ENCODE assay signal across 18 cellular contexts in genomic region chr3:128006471-128007424, GRCh38. TPM values are rescaled to one million over a fixed set of nuclear protein-coding genes. Genes with fewer than 3 reads are reported as not detected.
A peak's percentile ranks its signal among the peaks of the same experiment; 100 is the strongest.
DNase-seq lines count a peak whose midpoint lies in the region; ATAC-seq and TF ChIP-seq lines count a peak whose summit lies in the region.
"Had no signal": no experiment of that assay in that cellular context is flagged by ENCODE, and none has a peak within 500 bp of the region (broad histone marks: within the 10 kb centered on the region; RNA-seq: fewer than 3 reads in every experiment).

No MANE protein-coding gene starts in this region.

- H3K79me2 ChIP-seq in neural progenitor cell (ENCODE audit: low read depth), result no peaks in the 10 kb centered on the region
- H3K79me2 ChIP-seq: parathyroid adenoma had no signal

- POLR2A ChIA-PET in GM10248 (lab: Yijun Ruan, JAX), result no interaction called here

- peak; percentile 63 for DNase-seq in ELF-1 (ENCODE audit: low read depth, low spot score)
- DNase-seq in endodermal cell, result peak; percentile 81
- DNase-seq in neural progenitor cell (ENCODE audit: low spot score), result peak; percentile 12
- DNase-seq in activated T-helper 1 cell treated with anti-CD3 and anti-CD28 coated beads, Interleukin-12 subunit alpha, Interleukin-12 subunit beta, Interleukin-2, Interleukin-4 antibody, amounts not matched to agents 30 ng/mL and 10 ng/mL and 1 ng/mL, durations not matched to agents 14 hours and 24 hours and 36 hours (ENCODE audit: low spot score), result no peak
- no peak for DNase-seq in GM10248 (ENCODE audit: extremely low spot score)
- DNase-seq in DMS53 treated with DMSO at 0.1 percent for 48 hours (lab: John Stamatoyannopoulos, UW; ENCODE audit: unreplicated experiment), result no peak
- DNase-seq: activated B cell treated with CpG ODN at 0.5 μM for 24 hours; activated naive CD8-positive, alpha-beta T cell treated with anti-CD3 and anti-CD28 coated beads, Interleukin-2, amount 10 ng/mL, durations not matched to agents 7 days and 5 days; Calu3; hippocampal formation; NCI-H1417 treated with DMSO at 0.1 percent for 48 hours had no signal

- H3K27ac Mint-ChIP-seq in endodermal cell, result no peak overlapping the region
- no peak overlapping the region for H3K27ac Mint-ChIP-seq in neural progenitor cell
- H3K27ac Mint-ChIP-seq in activated T-helper 1 cell treated with anti-CD3 and anti-CD28 coated beads, Interleukin-12 subunit alpha, Interleukin-12 subunit beta, Interleukin-2, Interleukin-4 antibody, amounts not matched to agents 30 ng/mL and 10 ng/mL and 1 ng/mL, durations not matched to agents 14 hours and 24 hours and 36 hours, result no peak overlapping the region
- H3K27ac Mint-ChIP-seq: activated B cell treated with CpG ODN at 0.5 μM for 24 hours; activated naive CD8-positive, alpha-beta T cell treated with anti-CD3 and anti-CD28 coated beads, Interleukin-2, amount 10 ng/mL, durations not matched to agents 7 days and 5 days; B cell; T-helper 1 cell treated with Interleukin-12 subunit alpha and Interleukin-12 subunit beta and Interleukin-4 antibody, amounts not matched to agents 30 μg/mL and 1 μg/mL, for 36 hours had no signal

- H3K27me3 Mint-ChIP-seq in endodermal cell (ENCODE audit: insufficient read depth), result no peaks in the 10 kb centered on the region
- H3K27me3 Mint-ChIP-seq in neural progenitor cell (ENCODE audit: insufficient read depth, low read depth), result peaks cover 14% of the 10 kb centered on the region
- H3K27me3 Mint-ChIP-seq in activated T-helper 1 cell treated with anti-CD3 and anti-CD28 coated beads, Interleukin-12 subunit alpha, Interleukin-12 subunit beta, Interleukin-2, Interleukin-4 antibody, amounts not matched to agents 30 ng/mL and 10 ng/mL and 1 ng/mL, durations not matched to agents 14 hours and 24 hours and 36 hours (ENCODE audit: insufficient read depth), result peaks cover 5% of the 10 kb centered on the region

- WGBS in HUES64, result 51% methylated on average over 29 of the region's 32 CpGs
- 77 to 82% methylated on average over 16 to 30 of the region's 32 CpGs for WGBS in endodermal cell (ENCODE audit: insufficient coverage in 1 of 2, insufficient read length in 1 of 2), 2 experiments

- ATAC-seq in HG02852 (IDR thresholded peaks at IDR 0.05; ENCODE audit: unreplicated experiment), result no peak
- ATAC-seq: left lobe of liver had no signal

- H3K9me3 ChIP-seq in HUES64 (ENCODE audit: insufficient read depth, low read depth, low read length), result no peaks in the 10 kb centered on the region
- no peaks in the 10 kb centered on the region for H3K9me3 ChIP-seq in endodermal cell (ENCODE audit: control insufficient read depth, low read length)
- no peaks in the 10 kb centered on the region for H3K9me3 ChIP-seq in neural progenitor cell (ENCODE audit: low read depth)

- no peaks in the 10 kb centered on the region for H3K36me3 ChIP-seq in HUES64 (ENCODE audit: insufficient read depth, low read length)
- no peaks in the 10 kb centered on the region for H3K36me3 ChIP-seq in endodermal cell (ENCODE audit: control insufficient read depth, insufficient read depth, low read length)
- no peaks in the 10 kb centered on the region for H3K36me3 ChIP-seq in neural progenitor cell
- H3K36me3 ChIP-seq: cardiac muscle cell had no signal

- H3K9me3 Mint-ChIP-seq in endodermal cell (no peaks in the 10 kb centered on the region), neural progenitor cell (no peaks in the 10 kb centered on the region)
- no peaks in the 10 kb centered on the region for H3K9me3 Mint-ChIP-seq in activated T-helper 1 cell treated with anti-CD3 and anti-CD28 coated beads, Interleukin-12 subunit alpha, Interleukin-12 subunit beta, Interleukin-2, Interleukin-4 antibody, amounts not matched to agents 30 ng/mL and 10 ng/mL and 1 ng/mL, durations not matched to agents 14 hours and 24 hours and 36 hours
- H3K9me3 Mint-ChIP-seq: activated B cell treated with CpG ODN at 0.5 μM for 24 hours; activated naive CD8-positive, alpha-beta T cell treated with anti-CD3 and anti-CD28 coated beads, Interleukin-2, amount 10 ng/mL, durations not matched to agents 7 days and 5 days; T-helper 1 cell treated with Interleukin-12 subunit alpha and Interleukin-12 subunit beta and Interleukin-4 antibody, amounts not matched to agents 30 μg/mL and 1 μg/mL, for 36 hours had no signal

- peaks cover 4% of the 10 kb centered on the region for H3K4me1 Mint-ChIP-seq in endodermal cell
- H3K4me1 Mint-ChIP-seq in neural progenitor cell, result peaks cover 15% of the 10 kb centered on the region
- peaks cover 6% of the 10 kb centered on the region for H3K4me1 Mint-ChIP-seq in activated T-helper 1 cell treated with anti-CD3 and anti-CD28 coated beads, Interleukin-12 subunit alpha, Interleukin-12 subunit beta, Interleukin-2, Interleukin-4 antibody, amounts not matched to agents 30 ng/mL and 10 ng/mL and 1 ng/mL, durations not matched to agents 14 hours and 24 hours and 36 hours (ENCODE audit: low read depth)
- H3K4me1 Mint-ChIP-seq: B cell had no signal

- CTCF ChIA-PET in GM10248 (lab: Yijun Ruan, JAX), result interaction anchor here (0.6 to 1.3 kb wide), 2 partner anchors 9 to 121 kb away, joined by 3 read pairs; no protein-coding TSS in a partner anchor

- H3K4me1 ChIP-seq in HUES64 (ENCODE audit: insufficient read depth, low read length) (peaks cover 9% of the 10 kb centered on the region; the same call in 1 of the 2 replicates), endodermal cell (ENCODE audit: control insufficient read depth, insufficient read depth, low read length) (no peaks in the 10 kb centered on the region), neural progenitor cell (peaks cover 22% of the 10 kb centered on the region)

- no peaks in the 10 kb centered on the region for H3K36me3 Mint-ChIP-seq in endodermal cell (ENCODE audit: low read depth)
- H3K36me3 Mint-ChIP-seq in neural progenitor cell, result no peaks in the 10 kb centered on the region
- no peaks in the 10 kb centered on the region for H3K36me3 Mint-ChIP-seq in activated T-helper 1 cell treated with anti-CD3 and anti-CD28 coated beads, Interleukin-12 subunit alpha, Interleukin-12 subunit beta, Interleukin-2, Interleukin-4 antibody, amounts not matched to agents 30 ng/mL and 10 ng/mL and 1 ng/mL, durations not matched to agents 14 hours and 24 hours and 36 hours (ENCODE audit: low read depth)
- H3K36me3 Mint-ChIP-seq: activated naive CD8-positive, alpha-beta T cell treated with anti-CD3 and anti-CD28 coated beads, Interleukin-2, amount 10 ng/mL, durations not matched to agents 7 days and 5 days had no signal

- TF ChIP-seq CTCF in endodermal cell (conservative IDR thresholded peaks at IDR 0.05) (no peak), neural progenitor cell (IDR thresholded peaks at IDR 0.05) (no peak), GM10248 (IDR thresholded peaks at IDR 0.05; ENCODE audit: control extremely low read depth, extremely low read depth, low read depth, missing control alignments) (no peak)

- H4K20me1 ChIP-seq in neural progenitor cell (ENCODE audit: low read depth), result no peaks in the 10 kb centered on the region

- H3K4me2 ChIP-seq in neural progenitor cell, result peak overlapping the region; percentile 43

- H3K9ac ChIP-seq in HUES64 (ENCODE audit: low read depth, low read length) (0 out of 2 replicates have a peak overlapping the region, but pooled peaks have one; percentile 43), endodermal cell (ENCODE audit: extremely low read depth, low read length, poor library complexity, severe bottlenecking) (no peak overlapping the region), neural progenitor cell (no peak overlapping the region)
- H3K9ac ChIP-seq: parathyroid adenoma had no signal

- H3K27ac ChIP-seq in HUES64 (ENCODE audit: low read depth, low read length) (no peak overlapping the region), endodermal cell (ENCODE audit: low read depth, low read length) (no peak overlapping the region), neural progenitor cell (no peak overlapping the region)
- H3K27ac ChIP-seq: cardiac muscle cell, parathyroid adenoma had no signal

- H2AFZ ChIP-seq in neural progenitor cell (replicated peaks), result peak overlapping the region; percentile 66
- H2AFZ ChIP-seq: parathyroid adenoma had no signal

- H3F3A ChIP-seq in neural progenitor cell (ENCODE audit: low read depth), result peaks cover 9% of the 10 kb centered on the region

- intact Hi-C loops in activated T-helper 1 cell treated with anti-CD3 and anti-CD28 coated beads, Interleukin-12 subunit alpha, Interleukin-12 subunit beta, Interleukin-2, Interleukin-4 antibody, amounts not matched to agents 30 ng/mL and 10 ng/mL and 1 ng/mL, durations not matched to agents 14 hours and 24 hours and 36 hours (cut with micrococcal nuclease), result no loop called here

- H3K4me3 ChIP-seq in HUES64 (ENCODE audit: low read length) (peak overlapping the region; percentile 29), endodermal cell (ENCODE audit: low read length) (no peak overlapping the region), neural progenitor cell (no peak overlapping the region)
- H3K4me3 ChIP-seq: cardiac muscle cell had no signal

- H3K27me3 ChIP-seq in HUES64 (ENCODE audit: insufficient read depth, low read length) (no peaks in the 10 kb centered on the region), endodermal cell (ENCODE audit: control insufficient read depth, insufficient read depth, low read length, poor library complexity, severe bottlenecking) (no peaks in the 10 kb centered on the region), neural progenitor cell (no peaks in the 10 kb centered on the region)

- H3K4me3 Mint-ChIP-seq in endodermal cell (no peak overlapping the region), neural progenitor cell (no peak overlapping the region)
- H3K4me3 Mint-ChIP-seq in activated T-helper 1 cell treated with anti-CD3 and anti-CD28 coated beads, Interleukin-12 subunit alpha, Interleukin-12 subunit beta, Interleukin-2, Interleukin-4 antibody, amounts not matched to agents 30 ng/mL and 10 ng/mL and 1 ng/mL, durations not matched to agents 14 hours and 24 hours and 36 hours, result no peak overlapping the region
- H3K4me3 Mint-ChIP-seq: activated B cell treated with CpG ODN at 0.5 μM for 24 hours; activated naive CD8-positive, alpha-beta T cell treated with anti-CD3 and anti-CD28 coated beads, Interleukin-2, amount 10 ng/mL, durations not matched to agents 7 days and 5 days; B cell; T-helper 1 cell treated with Interleukin-12 subunit alpha and Interleukin-12 subunit beta and Interleukin-4 antibody, amounts not matched to agents 30 μg/mL and 1 μg/mL, for 36 hours had no signal

RNA-seq across cellular contexts. Expression of gene SEC61A1, which starts 45.5 kb away (rescaled TPM):
- polyA plus RNA-seq in HUES64 (2013, experiment 1 of 2), result 121 TPM
- 106 TPM for polyA plus RNA-seq in HUES64 (2013, experiment 2 of 2)
- total RNA-seq in endodermal cell (100 to 1,000 TPM; 152 to 174 TPM), neural progenitor cell (ENCODE audit: low replicate concordance) (79.1 and 92.6 TPM in 2 replicates)
- 127 TPM for polyA plus RNA-seq in endodermal cell (2013, experiment 1 of 2)
- polyA plus RNA-seq in endodermal cell (2013, experiment 2 of 2), result 122 TPM
- 205 and 214 TPM in 2 replicates for total RNA-seq in activated T-helper 1 cell treated with anti-CD3 and anti-CD28 coated beads, Interleukin-12 subunit alpha, Interleukin-12 subunit beta, Interleukin-2, Interleukin-4 antibody, amounts not matched to agents 30 ng/mL and 10 ng/mL and 1 ng/mL, durations not matched to agents 14 hours and 24 hours and 36 hours

Comparison
In these comparisons a context has a peak if more than half of its experiments do, and no peak if none do; other contexts are left out.
1. DNase-seq: peak in ELF-1 (single experiment), endodermal cell (single experiment) and neural progenitor cell (single experiment); none in activated T-helper 1 cell treated with anti-CD3 and anti-CD28 coated beads, Interleukin-12 subunit alpha, Interleukin-12 subunit beta, Interleukin-2, Interleukin-4 antibody, amounts not matched to agents 30 ng/mL and 10 ng/mL and 1 ng/mL, durations not matched to agents 14 hours and 24 hours and 36 hours (single experiment), GM10248 (single experiment) and DMS53 treated with DMSO at 0.1 percent for 48 hours (single experiment).